ENCODE assay signal across 12 cellular contexts in the genomic region with DNA sequence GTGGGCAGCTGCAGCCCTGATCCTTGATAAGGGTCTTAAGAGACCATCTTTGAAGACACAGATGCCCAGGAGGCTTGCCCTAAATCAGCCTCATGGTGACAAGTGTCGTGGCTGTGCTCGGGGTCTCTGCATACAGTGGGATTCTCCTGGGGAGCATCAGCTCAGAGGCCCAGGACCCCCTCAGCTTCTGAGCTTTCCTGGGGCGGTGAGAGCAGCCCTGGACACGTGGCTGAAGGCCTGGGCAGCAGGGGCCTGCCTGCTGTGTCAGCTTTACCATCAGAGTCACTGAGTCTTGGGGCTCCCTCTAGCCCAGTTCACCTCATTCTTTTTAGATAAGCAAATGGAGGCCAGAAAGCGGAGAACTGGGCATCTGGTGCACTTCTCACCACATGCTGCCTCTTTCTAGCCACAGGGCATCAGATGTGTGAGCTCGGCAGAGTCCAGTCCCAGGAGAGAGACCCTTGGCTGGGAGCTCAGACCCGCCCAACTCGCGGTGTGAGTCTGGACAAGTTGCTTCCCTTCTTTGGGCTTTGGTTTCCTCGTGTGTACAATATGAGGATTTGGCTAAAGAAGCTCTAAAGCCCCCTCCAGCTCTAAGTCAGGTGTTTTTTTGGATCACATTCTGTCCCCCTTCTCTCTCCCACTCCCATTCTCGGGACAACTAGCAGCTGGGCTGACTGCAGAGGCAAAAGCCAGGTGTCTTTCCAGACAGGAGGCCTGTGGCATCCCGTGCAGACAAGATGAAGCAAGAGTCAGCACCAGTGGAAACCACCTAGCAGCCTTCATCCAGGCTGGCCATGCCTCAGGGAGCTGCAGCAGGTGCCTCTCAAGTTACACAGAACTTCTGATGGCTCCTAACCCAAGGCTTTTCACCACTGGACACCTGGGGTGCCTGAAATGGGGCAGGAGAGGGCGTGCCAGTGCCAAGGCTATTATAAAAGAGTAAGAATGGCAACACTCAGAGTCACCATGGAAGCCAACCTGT.
DNase-seq lines count a peak whose midpoint lies in the region; ATAC-seq and TF ChIP-seq lines count a peak whose summit lies in the region.
"Had no signal": no experiment of that assay in that cellular context is flagged by ENCODE, and none has a peak within 500 bp of the region (broad histone marks: within the 10 kb centered on the region; RNA-seq: fewer than 3 reads in every experiment).

No MANE protein-coding gene starts in this region.

- no peaks in the 10 kb centered on the region for H3K4me1 ChIP-seq in PC-3 (ENCODE audit: insufficient read depth, low read length)

- H3K9ac ChIP-seq in PC-3 (ENCODE audit: low read length): no peak overlapping the region

- H3K9me3 Mint-ChIP-seq in activated CD4-positive, alpha-beta memory T cell treated with anti-CD3 and anti-CD28 coated beads for 36 hours: no peaks in the 10 kb centered on the region
- no peaks in the 10 kb centered on the region for H3K9me3 Mint-ChIP-seq in activated CD4-positive, alpha-beta memory T cell treated with anti-CD3 and anti-CD28 coated beads, Interleukin-2, amount 10 ng/mL, durations not matched to agents 7 days and 5 days
- peaks cover 0 to 3% (median 0%) of the 10 kb centered on the region in 5 experiments for H3K9me3 Mint-ChIP-seq in brain
- H3K9me3 Mint-ChIP-seq: mesothelial cell of epicardium had no signal

- H3K79me2 ChIP-seq in PC-3 (ENCODE audit: low read length): no peaks in the 10 kb centered on the region

- ATAC-seq in HG03045 (IDR thresholded peaks at IDR 0.05; ENCODE audit: unreplicated experiment) (no peak), PC-3 (no peak)
- ATAC-seq: GM12878 had no signal

- H3K27ac ChIP-seq in PC-3 (ENCODE audit: low read length): no peak overlapping the region

- peak overlapping the region; percentile 65 for H3K27ac Mint-ChIP-seq in activated CD4-positive, alpha-beta memory T cell treated with anti-CD3 and anti-CD28 coated beads for 36 hours
- H3K27ac Mint-ChIP-seq in activated CD4-positive, alpha-beta memory T cell treated with anti-CD3 and anti-CD28 coated beads, Interleukin-2, amount 10 ng/mL, durations not matched to agents 7 days and 5 days: no peak overlapping the region
- peak overlapping the region; percentile 70 to 97 (median 94) for H3K27ac Mint-ChIP-seq in brain
- H3K27ac Mint-ChIP-seq: mesothelial cell of epicardium, progenitor cell of endocrine pancreas had no signal

- H3K36me3 ChIP-seq in PC-3 (ENCODE audit: low read depth, low read length): no peaks in the 10 kb centered on the region

- intact Hi-C loops in activated CD4-positive, alpha-beta memory T cell treated with anti-CD3 and anti-CD28 coated beads for 36 hours (cut with micrococcal nuclease): no loop called here
- intact Hi-C loops in PC-3 (cut with micrococcal nuclease): no loop called here

- no peaks in the 10 kb centered on the region for H3K36me3 Mint-ChIP-seq in activated CD4-positive, alpha-beta memory T cell treated with anti-CD3 and anti-CD28 coated beads for 36 hours
- no peaks in the 10 kb centered on the region for H3K36me3 Mint-ChIP-seq in activated CD4-positive, alpha-beta memory T cell treated with anti-CD3 and anti-CD28 coated beads, Interleukin-2, amount 10 ng/mL, durations not matched to agents 7 days and 5 days (ENCODE audit: low read depth)
- peaks cover 12% of the 10 kb centered on the region for H3K36me3 Mint-ChIP-seq in brain
- H3K36me3 Mint-ChIP-seq: mesothelial cell of epicardium had no signal

- H2AFZ ChIP-seq in PC-3 (ENCODE audit: low read length): no peak overlapping the region

- H3K4me3 Mint-ChIP-seq in activated CD4-positive, alpha-beta memory T cell treated with anti-CD3 and anti-CD28 coated beads for 36 hours: no peak overlapping the region
- no peak overlapping the region for H3K4me3 Mint-ChIP-seq in activated CD4-positive, alpha-beta memory T cell treated with anti-CD3 and anti-CD28 coated beads, Interleukin-2, amount 10 ng/mL, durations not matched to agents 7 days and 5 days
- H3K4me3 Mint-ChIP-seq in brain: no peak overlapping the region
- H3K4me3 Mint-ChIP-seq: mesothelial cell of epicardium had no signal

- H3K4me3 ChIP-seq in PC-3 (ENCODE audit: low read length): no peak overlapping the region
- H3K4me3 ChIP-seq: GM12878 had no signal

- BruUV-seq in PC-3 (replicated peaks; lab: Mats Ljungman, UMichigan): no TSS peak

- DNase-seq in activated CD4-positive, alpha-beta memory T cell treated with anti-CD3 and anti-CD28 coated beads for 36 hours: no peak
- no peak for DNase-seq in activated CD4-positive, alpha-beta memory T cell treated with anti-CD3 and anti-CD28 coated beads, Interleukin-2, amount 10 ng/mL, durations not matched to agents 7 days and 5 days
- DNase-seq in NCI-H146 treated with DMSO at 0.1 percent for 48 hours (lab: John Stamatoyannopoulos, UW; ENCODE audit: unreplicated experiment) (peak; percentile 54), PC-3 (no peak)
- peak; percentile 20 for DNase-seq in stimulated activated CD8-positive, alpha-beta memory T cell treated with anti-CD3 and anti-CD28 coated beads, Interleukin-4, amount 100 ng/mL, for 48 hours
- no peak for DNase-seq in activated CD4-positive, CD25-positive, alpha-beta regulatory T cell treated with anti-CD3 and anti-CD28 coated beads, Interleukin-2, amount 50 U/mL, for 72 hours
- DNase-seq: H7 had no signal

- no peaks in the 10 kb centered on the region for H3K9me2 ChIP-seq in PC-3 (replicated peaks; ENCODE audit: low read length)

- TF ChIP-seq CTCF in brain (conservative IDR thresholded peaks at IDR 0.05): no peak
- no peak for TF ChIP-seq CTCF in PC-3 (conservative IDR thresholded peaks at IDR 0.05; ENCODE audit: low read depth, low read length)

- no peaks in the 10 kb centered on the region for H4K20me1 ChIP-seq in PC-3 (ENCODE audit: low read length)

- H3F3A ChIP-seq in PC-3 (ENCODE audit: low read length, unreplicated experiment): no peaks in the 10 kb centered on the region

- H3K9me3 ChIP-seq in PC-3 (ENCODE audit: low read length): no peaks in the 10 kb centered on the region

- no peak overlapping the region for H3K4me2 ChIP-seq in PC-3 (ENCODE audit: low read length)

- H3K27me3 Mint-ChIP-seq in activated CD4-positive, alpha-beta memory T cell treated with anti-CD3 and anti-CD28 coated beads for 36 hours: no peaks in the 10 kb centered on the region
- H3K27me3 Mint-ChIP-seq in activated CD4-positive, alpha-beta memory T cell treated with anti-CD3 and anti-CD28 coated beads, Interleukin-2, amount 10 ng/mL, durations not matched to agents 7 days and 5 days: peaks cover 84% of the 10 kb centered on the region
- H3K27me3 Mint-ChIP-seq in brain: no peaks in the 10 kb centered on the region

- H3K4me1 Mint-ChIP-seq in activated CD4-positive, alpha-beta memory T cell treated with anti-CD3 and anti-CD28 coated beads for 36 hours (ENCODE audit: low read depth): peaks cover 60% of the 10 kb centered on the region
- peaks cover 39% of the 10 kb centered on the region for H3K4me1 Mint-ChIP-seq in activated CD4-positive, alpha-beta memory T cell treated with anti-CD3 and anti-CD28 coated beads, Interleukin-2, amount 10 ng/mL, durations not matched to agents 7 days and 5 days
- peaks cover 64% of the 10 kb centered on the region for H3K4me1 Mint-ChIP-seq in brain

- CTCF ChIA-PET in activated CD4-positive, alpha-beta memory T cell treated with anti-CD3 and anti-CD28 coated beads for 36 hours (lab: Charles Lee): interaction anchor here (0.5 to 4.4 kb wide), 7 partner anchors 9 to 627 kb away, joined by 3 to 31 read pairs (median 9); no protein-coding TSS in a partner anchor
- CTCF ChIA-PET in activated CD4-positive, alpha-beta memory T cell treated with anti-CD3 and anti-CD28 coated beads, Interleukin-2, amount 10 ng/mL, durations not matched to agents 7 days and 5 days (lab: Charles Lee): interaction anchor here (1.4 to 1.8 kb wide), 4 partner anchors 9 to 191 kb away, joined by 3 to 12 read pairs (median 5); no protein-coding TSS in a partner anchor
- CTCF ChIA-PET in PC-3 (lab: Charles Lee): interaction anchor here (0.7 kb wide), 1 partner anchor 127 kb away, joined by 3 read pairs; no protein-coding TSS in a partner anchor

- peaks cover 80% of the 10 kb centered on the region for H3K27me3 ChIP-seq in PC-3 (ENCODE audit: low read length)

- POLR2A ChIA-PET in activated CD4-positive, alpha-beta memory T cell treated with anti-CD3 and anti-CD28 coated beads for 36 hours (lab: Charles Lee): no interaction called here
- POLR2A ChIA-PET in activated CD4-positive, alpha-beta memory T cell treated with anti-CD3 and anti-CD28 coated beads, Interleukin-2, amount 10 ng/mL, durations not matched to agents 7 days and 5 days (lab: Charles Lee): no interaction called here
- POLR2A ChIA-PET in PC-3 (lab: Charles Lee; ENCODE audit: unreplicated experiment): no interaction called here

Comparison
In these comparisons a context has a peak if more than half of its experiments do, and no peak if none do; other contexts are left out.
1. DNase-seq: peak in NCI-H146 treated with DMSO at 0.1 percent for 48 hours (single experiment) and stimulated activated CD8-positive, alpha-beta memory T cell treated with anti-CD3 and anti-CD28 coated beads, Interleukin-4, amount 100 ng/mL, for 48 hours (single experiment); none in activated CD4-positive, alpha-beta memory T cell treated with anti-CD3 and anti-CD28 coated beads for 36 hours (single experiment), activated CD4-positive, alpha-beta memory T cell treated with anti-CD3 and anti-CD28 coated beads, Interleukin-2, amount 10 ng/mL, durations not matched to agents 7 days and 5 days (single experiment), PC-3 (single experiment) and activated CD4-positive, CD25-positive, alpha-beta regulatory T cell treated with anti-CD3 and anti-CD28 coated beads, Interleukin-2, amount 50 U/mL, for 72 hours (single experiment).